Comparison of ENCODE assay signal across 1 cellular context in the genomic region with DNA sequence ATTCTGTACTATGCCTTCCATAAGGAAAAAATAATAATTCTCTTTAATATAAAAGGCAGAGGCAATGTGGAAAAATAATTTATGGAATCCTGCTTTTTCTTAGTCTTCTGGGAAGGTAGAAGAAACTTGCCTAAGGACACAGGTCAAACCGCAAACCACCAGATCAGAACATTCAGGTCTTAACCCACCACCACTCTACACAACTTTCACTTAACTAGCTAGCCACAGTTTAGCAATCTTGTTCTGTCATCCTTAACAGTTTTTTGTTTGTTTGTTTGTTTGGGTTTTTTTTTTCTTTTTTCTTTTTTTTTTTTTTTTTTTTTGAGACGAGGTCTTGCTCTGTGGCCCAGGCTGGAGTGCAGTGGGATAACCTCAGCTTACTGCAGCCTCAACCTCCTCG.
TF ChIP-seq lines count a peak whose summit lies in the region.

No MANE protein-coding gene starts in this region.

TF ChIP-seq in K562, 482 proteins besides CTCF, POLR2A, EP300 and RAD21 (continued from another document):
- TF ChIP-seq, protein P1, sequence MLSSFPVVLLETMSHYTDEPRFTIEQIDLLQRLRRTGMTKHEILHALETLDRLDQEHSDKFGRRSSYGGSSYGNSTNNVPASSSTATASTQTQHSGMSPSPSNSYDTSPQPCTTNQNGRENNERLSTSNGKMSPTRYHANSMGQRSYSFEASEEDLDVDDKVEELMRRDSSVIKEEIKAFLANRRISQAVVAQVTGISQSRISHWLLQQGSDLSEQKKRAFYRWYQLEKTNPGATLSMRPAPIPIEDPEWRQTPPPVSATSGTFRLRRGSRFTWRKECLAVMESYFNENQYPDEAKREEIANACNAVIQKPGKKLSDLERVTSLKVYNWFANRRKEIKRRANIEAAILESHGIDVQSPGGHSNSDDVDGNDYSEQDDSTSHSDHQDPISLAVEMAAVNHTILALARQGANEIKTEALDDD (IDR thresholded peaks at IDR 0.05) = peak; percentile 51; the same call in 1 of the 2 replicates
